25 cellular contexts compared by ENCODE assay signal in the genomic region with DNA sequence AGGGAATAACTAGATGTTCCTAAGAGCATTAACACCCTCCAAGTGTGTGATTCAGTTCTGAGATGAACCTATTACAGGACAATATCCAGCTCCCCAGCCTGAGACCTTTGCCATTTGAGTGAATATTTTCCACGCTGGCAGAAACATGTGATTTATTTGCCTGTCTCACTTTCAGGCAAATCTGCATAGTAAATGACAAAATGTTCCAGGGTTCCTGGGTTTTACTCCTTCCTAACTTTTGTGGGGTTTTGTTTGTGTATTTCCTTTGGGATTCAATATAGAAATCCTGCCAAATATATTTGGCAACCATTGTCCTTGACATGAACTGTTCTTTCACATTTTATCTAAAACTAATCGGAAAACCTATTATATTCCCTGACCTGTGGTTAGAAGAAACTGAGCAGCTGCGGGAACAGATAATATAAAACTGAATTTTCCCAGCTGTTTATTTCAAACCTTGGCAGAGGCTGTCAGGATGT. TPM values are rescaled to one million over a fixed set of nuclear protein-coding genes. Genes with fewer than 3 reads are reported as not detected.
A peak's percentile ranks its signal among the peaks of the same experiment; 100 is the strongest.
DNase-seq lines count a peak whose midpoint lies in the region; ATAC-seq and TF ChIP-seq lines count a peak whose summit lies in the region.
"Had no signal": no experiment of that assay in that cellular context is flagged by ENCODE, and none has a peak within 500 bp of the region (broad histone marks: within the 10 kb centered on the region; RNA-seq: fewer than 3 reads in every experiment).

No MANE protein-coding gene starts in this region.

- POLR2A ChIA-PET in Caco-2 (lab: Charles Lee) = no interaction called here

- H3K4me1 Mint-ChIP-seq in Caco-2 (ENCODE audit: low read depth, unreplicated experiment) = no peaks in the 10 kb centered on the region
- H3K4me1 Mint-ChIP-seq: activated CD4-positive, alpha-beta T cell treated with anti-CD3 and anti-CD28 coated beads for 36 hours; central memory CD8-positive, alpha-beta T cell; naive thymus-derived CD4-positive, alpha-beta T cell; T-helper 17 cell had no signal

- TF ChIP-seq CTCF in heart left ventricle (IDR thresholded peaks at IDR 0.05) = no peak
- no peak for TF ChIP-seq CTCF in Caco-2 (IDR thresholded peaks at IDR 0.05; ENCODE audit: insufficient read depth in 1 of 2, low read depth in 1 of 2, low read length in 1 of 2, severe bottlenecking in 1 of 2, unreplicated experiment in 1 of 2)

- H3K4me3 ChIP-seq in heart left ventricle = no peak overlapping the region
- no peak overlapping the region for H3K4me3 ChIP-seq in aorta (ENCODE audit: low read length in 2 of 2)
- H3K4me3 ChIP-seq in Caco-2 (ENCODE audit: low read depth, low read length) = no peak overlapping the region
- H3K4me3 ChIP-seq: smooth muscle cell had no signal

- ATAC-seq in heart left ventricle (peak; percentile 38 to 73 (median 56)), aorta (ENCODE audit: low FRiP score) (peak; percentile 20)
- ATAC-seq: activated CD4-positive, alpha-beta T cell treated with anti-CD3 and anti-CD28 coated beads for 36 hours; naive thymus-derived CD4-positive, alpha-beta T cell; T-helper 17 cell had no signal

- H3K27ac Mint-ChIP-seq in Caco-2 (ENCODE audit: unreplicated experiment) = no peak overlapping the region
- H3K27ac Mint-ChIP-seq: activated CD4-positive, alpha-beta T cell treated with anti-CD3 and anti-CD28 coated beads for 36 hours; activated naive CD8-positive, alpha-beta T cell treated with anti-CD3 and anti-CD28 coated beads for 36 hours; dendritic cell treated with granulocyte-macrophage colony-stimulating factor and Interleukin-4, amounts not matched to agents 40 ng/mL and 50 ng/mL, for 4 days; naive thymus-derived CD4-positive, alpha-beta T cell; T-helper 17 cell had no signal

- no peaks in the 10 kb centered on the region for H3K9me3 Mint-ChIP-seq in Caco-2 (ENCODE audit: unreplicated experiment)
- H3K9me3 Mint-ChIP-seq: activated naive CD8-positive, alpha-beta T cell treated with anti-CD3 and anti-CD28 coated beads for 36 hours; central memory CD8-positive, alpha-beta T cell; dendritic cell treated with granulocyte-macrophage colony-stimulating factor and Interleukin-4, amounts not matched to agents 40 ng/mL and 50 ng/mL, for 4 days; naive thymus-derived CD4-positive, alpha-beta T cell had no signal

- no peak for TF ChIP-seq POLR2A in heart left ventricle (IDR thresholded peaks at IDR 0.05)

- H3K27ac ChIP-seq in heart left ventricle (peak overlapping the region; percentile 44 to 81 (median 72)), aorta (ENCODE audit: low read depth in 1 of 2, low read length in 2 of 2) (no peak overlapping the region)
- H3K27ac ChIP-seq: C4-2B, HL-60, RWPE1 had no signal

- no peaks in the 10 kb centered on the region for H3K27me3 Mint-ChIP-seq in Caco-2 (ENCODE audit: insufficient read depth, unreplicated experiment)
- H3K27me3 Mint-ChIP-seq: activated CD4-positive, alpha-beta T cell treated with anti-CD3 and anti-CD28 coated beads for 36 hours; activated naive CD8-positive, alpha-beta T cell treated with anti-CD3 and anti-CD28 coated beads for 36 hours; central memory CD8-positive, alpha-beta T cell; dendritic cell treated with granulocyte-macrophage colony-stimulating factor and Interleukin-4, amounts not matched to agents 40 ng/mL and 50 ng/mL, for 4 days; naive thymus-derived CD4-positive, alpha-beta T cell; T-helper 17 cell had no signal

- H3K4me3 Mint-ChIP-seq in Caco-2 (ENCODE audit: unreplicated experiment) = no peak overlapping the region
- H3K4me3 Mint-ChIP-seq: activated CD4-positive, alpha-beta T cell treated with anti-CD3 and anti-CD28 coated beads for 36 hours; activated naive CD8-positive, alpha-beta T cell treated with anti-CD3 and anti-CD28 coated beads for 36 hours; central memory CD8-positive, alpha-beta T cell; dendritic cell treated with granulocyte-macrophage colony-stimulating factor and Interleukin-4, amounts not matched to agents 40 ng/mL and 50 ng/mL, for 4 days; naive thymus-derived CD4-positive, alpha-beta T cell; T-helper 17 cell had no signal

- H3K36me3 Mint-ChIP-seq in Caco-2 (ENCODE audit: insufficient read depth, unreplicated experiment) = no peaks in the 10 kb centered on the region
- H3K36me3 Mint-ChIP-seq: naive thymus-derived CD4-positive, alpha-beta T cell had no signal

- intact Hi-C loops in heart left ventricle (cut with DNase I) (no loop called here), aorta (cut with DNase I) (no loop called here), Caco-2 (cut with micrococcal nuclease; ENCODE audit: unreplicated experiment) (no loop called here)

- 26 to 60% (median 51%) methylated on average over 3 of the region's 3 CpGs for WGBS in heart left ventricle, 4 donors
- 34 to 40% methylated on average over 3 of the region's 3 CpGs for WGBS in aorta, 2 donors

- CTCF ChIA-PET in Caco-2 (lab: Charles Lee) = no interaction called here

- BruUV-seq in Caco-2 (replicated peaks; lab: Mats Ljungman, UMichigan) = no TSS peak

- H3K27me3 ChIP-seq in heart left ventricle (no peaks in the 10 kb centered on the region), aorta (ENCODE audit: control insufficient read depth in 1 of 2, insufficient read depth in 2 of 2, low read length in 1 of 2) (no peaks in the 10 kb centered on the region), Caco-2 (replicated peaks; ENCODE audit: control insufficient read depth, insufficient read depth, low read length) (no peaks in the 10 kb centered on the region)

- H3K9me3 ChIP-seq in heart left ventricle = no peaks in the 10 kb centered on the region
- no peaks in the 10 kb centered on the region for H3K9me3 ChIP-seq in aorta (ENCODE audit: control insufficient read depth, low read length)
- H3K9me3 ChIP-seq in Caco-2 = no peaks in the 10 kb centered on the region
- H3K9me3 ChIP-seq: SK-N-SH had no signal

- H3K4me1 ChIP-seq in heart left ventricle = peaks cover 0 to 31% (median 11%) of the 10 kb centered on the region in 12 donors
- no peaks in the 10 kb centered on the region for H3K4me1 ChIP-seq in aorta (ENCODE audit: control insufficient read depth in 1 of 2, insufficient read depth in 2 of 2, low read length in 2 of 2)
- no peaks in the 10 kb centered on the region for H3K4me1 ChIP-seq in Caco-2

- H3K36me3 ChIP-seq in heart left ventricle (no peaks in the 10 kb centered on the region), aorta (ENCODE audit: control insufficient read depth in 1 of 2, insufficient read depth in 2 of 2, low read length in 1 of 2) (no peaks in the 10 kb centered on the region), Caco-2 (ENCODE audit: control insufficient read depth, insufficient read depth, low read length) (no peaks in the 10 kb centered on the region)

- DNase-seq in dermis blood vessel endothelial cell (peak; percentile 72), heart left ventricle (no peak), midbrain (lab: John Stamatoyannopoulos, UW) (peak; percentile 2), aorta (no peak), iPS-NIHi7 (ENCODE audit: extremely low spot score) (no peak), Caco-2 (no peak), germinal center (ENCODE audit: low spot score) (no peak)
- DNase-seq: activated CD4-positive, alpha-beta T cell treated with anti-CD3 and anti-CD28 coated beads for 36 hours; activated naive CD8-positive, alpha-beta T cell treated with anti-CD3 and anti-CD28 coated beads for 36 hours; activated T-cell treated with anti-CD3 and anti-CD28 coated beads for 4 hours; head of caudate nucleus; Karpas-422; naive thymus-derived CD4-positive, alpha-beta T cell; NCI-H446 treated with DMSO at 0.1 percent for 48 hours; NCI-H82; nucleus accumbens; SK-N-SH; substantia nigra; T-helper 17 cell had no signal

RNA-seq across cellular contexts. Expression of a gene that starts 12.5 kb away (rescaled TPM):
- total RNA-seq in dermis blood vessel endothelial cell (12.4 and 19.1 TPM in 2 replicates), heart left ventricle (10 to 100 TPM; 26.9 to 75.1 (median 44.3) TPM), aorta (10 to 100 TPM; 24.2 to 49.9 TPM), Caco-2 (2022) (0.20 and 0.32 TPM in 2 replicates)
- polyA plus RNA-seq in heart left ventricle (10 to 100 TPM; 32.6 to 60.2 TPM), aorta (1 to 10 TPM; 2.7 to 6.1 TPM)

RNA-seq across cellular contexts. Expression of a gene that starts 16.6 kb away (rescaled TPM):
- total RNA-seq in dermis blood vessel endothelial cell (84.2 and 95.1 TPM in 2 replicates), heart left ventricle (100 to 1,000 TPM; 147 to 390 (median 259) TPM), aorta (10 to 100 TPM; 85.3 to 89.1 TPM), Caco-2 (2022) (47.3 and 52.9 TPM in 2 replicates)
- polyA plus RNA-seq in heart left ventricle (100 to 1,000 TPM; 445 TPM), aorta (100 to 1,000 TPM; 109 to 168 TPM)

Comparison
In these comparisons a context has a peak if more than half of its experiments do, and no peak if none do; other contexts are left out.
1. DNase-seq: peak in dermis blood vessel endothelial cell (single experiment) and midbrain (single experiment); none in heart left ventricle (0 of 5), aorta (0 of 2), iPS-NIHi7 (single experiment), Caco-2 (0 of 2) and germinal center (single experiment).
2. H3K27ac ChIP-seq: peak in heart left ventricle (12 of 12); none in aorta (0 of 2).
3. RNA of a gene that starts 12.5 kb away (total RNA-seq): 24.2 to 49.9 TPM in aorta, 26.9 to 75.1 TPM in heart left ventricle and 12.4 to 19.1 TPM in dermis blood vessel endothelial cell; 0.20 to 0.32 TPM in Caco-2; every median in the first group is over 10 times any median in the second.